9 cellular contexts compared by ENCODE assay signal in the genomic region with DNA sequence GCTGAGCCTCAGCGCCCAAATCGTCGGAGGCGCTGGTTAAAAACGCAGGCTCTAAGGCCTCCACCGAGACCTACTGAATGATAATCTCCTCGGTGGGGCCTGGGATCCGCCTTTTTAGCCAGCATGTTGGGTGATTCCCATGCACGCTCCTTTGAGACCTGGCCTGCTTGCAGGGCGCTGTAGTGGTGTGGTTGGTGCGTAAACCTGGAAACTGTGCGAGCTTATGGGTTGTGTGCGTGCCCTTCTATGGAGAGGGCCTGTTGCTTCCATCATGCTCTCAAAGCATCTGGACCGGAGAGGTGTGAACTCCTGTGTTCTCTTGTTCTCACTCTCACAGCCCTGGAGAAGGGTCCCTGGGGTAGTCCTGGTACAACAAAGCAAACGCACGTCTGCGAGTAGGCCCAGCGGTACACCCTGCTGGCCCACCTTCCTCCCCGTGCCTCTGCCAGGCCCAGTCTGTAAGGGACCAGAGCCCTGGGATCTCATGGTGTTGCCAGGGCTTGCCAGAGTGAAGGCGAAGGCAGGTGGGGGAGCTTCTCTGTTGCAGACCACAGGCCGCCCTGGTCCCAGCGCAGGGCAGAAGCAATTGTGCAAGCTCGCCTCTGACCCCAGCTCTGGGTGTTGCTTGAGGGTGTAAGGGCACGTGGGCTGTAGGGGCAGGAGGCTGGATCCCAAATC. TPM values are rescaled to one million over a fixed set of nuclear protein-coding genes. Genes with fewer than 3 reads are reported as not detected.
DNase-seq lines count a peak whose midpoint lies in the region; ATAC-seq, FAIRE-seq and TF ChIP-seq lines count a peak whose summit lies in the region.
"Had no signal": no experiment of that assay in that cellular context is flagged by ENCODE, and none has a peak within 500 bp of the region (broad histone marks: within the 10 kb centered on the region; RNA-seq: fewer than 3 reads in every experiment).

No MANE protein-coding gene starts in this region.

- DNase-seq in activated naive CD4-positive, alpha-beta T cell treated with anti-CD3 and anti-CD28 coated beads for 36 hours: no peak
- no peak for DNase-seq in activated naive CD4-positive, alpha-beta T cell treated with anti-CD3 and anti-CD28 coated beads, Interleukin-2, amount 50 U/mL, for 72 hours (ENCODE audit: low spot score in 2 of 2)
- no peak for DNase-seq in GM12878 (ENCODE audit: low read depth, low spot score)
- no peak for DNase-seq in mesothelial cell of epicardium (ENCODE audit: low spot score in 2 of 2, unreplicated experiment in 2 of 2)
- DNase-seq in type B pancreatic cell (ENCODE audit: extremely low spot score, unreplicated experiment): no peak
- DNase-seq in SIG-M5 treated with dmso at 0.1 percent for 504 hours (lab: John Stamatoyannopoulos, UW; ENCODE audit: unreplicated experiment): no peak
- DNase-seq: DMS 273 treated with DMSO at 0.1 percent for 48 hours had no signal

- TF ChIP-seq RAD21 in GM12878 (IDR thresholded peaks at IDR 0.05; ENCODE audit: insufficient read depth, low read depth, low read length): no peak

- BruUV-seq in GM12878 (replicated peaks; lab: Mats Ljungman, UMichigan): no TSS peak

- peak overlapping the region; percentile 73 for H3K4me3 Mint-ChIP-seq in activated naive CD4-positive, alpha-beta T cell treated with anti-CD3 and anti-CD28 coated beads for 36 hours
- H3K4me3 Mint-ChIP-seq in mesothelial cell of epicardium: peak overlapping the region; percentile 73
- peak overlapping the region; percentile 88 for H3K4me3 Mint-ChIP-seq in type B pancreatic cell

- WGBS in GM12878 (ENCODE audit: insufficient coverage, insufficient replicate concordance, low lambda C conversion rate, missing lambda C conversion rate): 86% methylated on average over 24 of the region's 24 CpGs

- no peak for FAIRE-seq in GM12878 (lab: Jason Lieb, UNC)

- no peak overlapping the region for H3K9ac ChIP-seq in GM12878 (ENCODE audit: control insufficient read depth, insufficient read depth, low read length)

- RAD21 ChIA-PET in GM12878 (lab: Charles Lee; ENCODE audit: unreplicated experiment): no interaction called here

- H3K4me3 ChIP-seq in GM12878: no peak overlapping the region

- no peak for ATAC-seq in activated naive CD4-positive, alpha-beta T cell treated with anti-CD3 and anti-CD28 coated beads, Interleukin-2, amount 50 U/mL, for 72 hours
- ATAC-seq in GM12878: no peak
- no peak for ATAC-seq in GM18861 (IDR thresholded peaks at IDR 0.05; ENCODE audit: unreplicated experiment)
- no peak for ATAC-seq in GM18517 (IDR thresholded peaks at IDR 0.05; ENCODE audit: unreplicated experiment)

- intact Hi-C loops in activated naive CD4-positive, alpha-beta T cell treated with anti-CD3 and anti-CD28 coated beads for 36 hours (cut with micrococcal nuclease): loop anchor here (5.0 kb wide), 1 partner anchor 40 kb away; no protein-coding TSS in a partner anchor
- intact Hi-C loops in GM12878 (cut with micrococcal nuclease; ENCODE audit: unreplicated experiment): no loop called here

- peaks cover 2 to 10% of the 10 kb centered on the region in 2 experiments; a peak in 3 of 4 replicates for H3K27me3 ChIP-seq in GM12878 (replicated peaks in 1 of 2; ENCODE audit: control insufficient read depth in 2 of 2, insufficient read depth in 2 of 2, low read length in 1 of 2)

- TF ChIP-seq EP300 in GM12878 (IDR thresholded peaks at IDR 0.05; ENCODE audit: borderline replicate concordance in 1 of 2, control insufficient read depth in 1 of 2, low read depth in 2 of 2, low read length in 2 of 2): no peak

- POLR2A ChIA-PET in GM12878 (lab: Charles Lee): no interaction called here

- no peaks in the 10 kb centered on the region for H3K9me3 Mint-ChIP-seq in activated naive CD4-positive, alpha-beta T cell treated with anti-CD3 and anti-CD28 coated beads for 36 hours
- no peaks in the 10 kb centered on the region for H3K9me3 Mint-ChIP-seq in activated naive CD4-positive, alpha-beta T cell treated with anti-CD3 and anti-CD28 coated beads, Interleukin-2, amount 50 U/mL, for 72 hours
- no peaks in the 10 kb centered on the region for H3K9me3 Mint-ChIP-seq in mesothelial cell of epicardium
- H3K9me3 Mint-ChIP-seq in type B pancreatic cell: no peaks in the 10 kb centered on the region

- peaks cover 3% of the 10 kb centered on the region for H3K27me3 Mint-ChIP-seq in activated naive CD4-positive, alpha-beta T cell treated with anti-CD3 and anti-CD28 coated beads for 36 hours (ENCODE audit: low read depth)
- peaks cover 60% of the 10 kb centered on the region for H3K27me3 Mint-ChIP-seq in mesothelial cell of epicardium (ENCODE audit: low read depth)
- H3K27me3 Mint-ChIP-seq in type B pancreatic cell: peaks cover 72% of the 10 kb centered on the region

- TF ChIP-seq CTCF in GM12878 (IDR thresholded peaks at IDR 0.05 in 2 of 3, conservative IDR thresholded peaks at IDR 0.05 in 1 of 3; ENCODE audit: control insufficient read depth in 2 of 3, extremely low read depth in 1 of 3, insufficient read depth in 1 of 3, low read depth in 3 of 3, low read length in 3 of 3) (no peak), mesothelial cell of epicardium (IDR thresholded peaks at IDR 0.05; ENCODE audit: unreplicated experiment) (no peak), type B pancreatic cell (conservative IDR thresholded peaks at IDR 0.05) (peak; percentile 27)

- in situ Hi-C loops in GM12878 (cut with MboI): no loop called here

- no peaks in the 10 kb centered on the region for H3K79me2 ChIP-seq in GM12878 (ENCODE audit: control insufficient read depth, insufficient read depth, low read length)

- no peaks in the 10 kb centered on the region for H3K36me3 Mint-ChIP-seq in activated naive CD4-positive, alpha-beta T cell treated with anti-CD3 and anti-CD28 coated beads for 36 hours (ENCODE audit: low read depth)
- no peaks in the 10 kb centered on the region for H3K36me3 Mint-ChIP-seq in activated naive CD4-positive, alpha-beta T cell treated with anti-CD3 and anti-CD28 coated beads, Interleukin-2, amount 50 U/mL, for 72 hours
- H3K36me3 Mint-ChIP-seq in mesothelial cell of epicardium (no peaks in the 10 kb centered on the region), type B pancreatic cell (no peaks in the 10 kb centered on the region)

- CTCF ChIA-PET in activated naive CD4-positive, alpha-beta T cell treated with anti-CD3 and anti-CD28 coated beads for 36 hours (lab: Charles Lee): interaction anchor here (0.5 to 1.0 kb wide), 4 partner anchors 29 to 74 kb away, joined by 3 to 4 read pairs (median 3); no protein-coding TSS in a partner anchor
- CTCF ChIA-PET in GM12878 (lab: Yijun Ruan, JAX): no interaction called here

- SMC1A ChIA-PET in GM12878 (lab: Charles Lee; ENCODE audit: uncharacterized antibody, unreplicated experiment): no interaction called here

- no peaks in the 10 kb centered on the region for H3K4me1 ChIP-seq in GM12878 (ENCODE audit: control insufficient read depth, insufficient read depth, low read length)

- peak overlapping the region; percentile 79; the same call in 1 of the 2 replicates for H3K4me2 ChIP-seq in GM12878 (ENCODE audit: control insufficient read depth, insufficient read depth)

- no peaks in the 10 kb centered on the region for H3K36me3 ChIP-seq in GM12878 (ENCODE audit: control insufficient read depth in 2 of 2, insufficient read depth in 2 of 2, low read length in 1 of 2)

- H3K27ac Mint-ChIP-seq in activated naive CD4-positive, alpha-beta T cell treated with anti-CD3 and anti-CD28 coated beads for 36 hours: no peak overlapping the region
- no peak overlapping the region for H3K27ac Mint-ChIP-seq in activated naive CD4-positive, alpha-beta T cell treated with anti-CD3 and anti-CD28 coated beads, Interleukin-2, amount 50 U/mL, for 72 hours
- H3K27ac Mint-ChIP-seq in mesothelial cell of epicardium: no peak overlapping the region
- H3K27ac Mint-ChIP-seq in type B pancreatic cell: no peak overlapping the region

- no peak for TF ChIP-seq POLR2A in GM12878 (IDR thresholded peaks at IDR 0.05; ENCODE audit: low read depth, low read length)

- H3K27ac ChIP-seq in GM12878 (ENCODE audit: control insufficient read depth, insufficient read depth): no peak overlapping the region

- no peaks in the 10 kb centered on the region for H4K20me1 ChIP-seq in GM12878 (ENCODE audit: control insufficient read depth, insufficient read depth)

- peak overlapping the region; percentile 41; the same call in 1 of the 2 replicates for H2AFZ ChIP-seq in GM12878 (ENCODE audit: control insufficient read depth, low read depth, low read length)

- H3K9me3 ChIP-seq in GM12878 (replicated peaks; ENCODE audit: control insufficient read depth, insufficient read depth, low read length): no peaks in the 10 kb centered on the region

- H3K4me1 Mint-ChIP-seq in activated naive CD4-positive, alpha-beta T cell treated with anti-CD3 and anti-CD28 coated beads for 36 hours (ENCODE audit: low read depth): peaks cover 11% of the 10 kb centered on the region
- H3K4me1 Mint-ChIP-seq in mesothelial cell of epicardium (peaks cover 21% of the 10 kb centered on the region), type B pancreatic cell (ENCODE audit: unreplicated experiment) (peaks cover 9% of the 10 kb centered on the region)

TF ChIP-seq in GM12878, 131 proteins besides CTCF, POLR2A, EP300 and RAD21 (continues in another document):
- TF ChIP-seq SMC3 (IDR thresholded peaks at IDR 0.05; ENCODE audit: borderline replicate concordance, low read length): no peak

RNA-seq across cellular contexts. Expression of gene LRRC75A, which starts 0.8 kb away (rescaled TPM):
- under 1 TPM; 0.69 to 0.79 TPM for total RNA-seq in activated naive CD4-positive, alpha-beta T cell treated with anti-CD3 and anti-CD28 coated beads for 36 hours
- 1 to 10 TPM in 1 of 2 donors, under 1 TPM in 1; 0.41 to 1.4 TPM for total RNA-seq in activated naive CD4-positive, alpha-beta T cell treated with anti-CD3 and anti-CD28 coated beads, Interleukin-2, amount 50 U/mL, for 72 hours
- 0.15 TPM in 1 of 2 replicates, not detected in the other for total RNA-seq in GM12878 (2013; cell fraction: nucleolus; rRNA removed)
- total RNA-seq in GM12878 (2014; rRNA removed) (0.06 and 0.11 TPM in 2 replicates), GM12878 (2014; rRNA removed; fragmentation: Illumina TruSeq; extraction: Trizol) (not detected in 2 replicates), GM12878 (2021) (0.05 and 0.16 TPM in 2 replicates), mesothelial cell of epicardium (4.0 to 4.5 TPM (median 4.3 TPM) in 3 replicates), type B pancreatic cell (ENCODE audit: low replicate concordance) (2.9 and 4.5 TPM in 2 replicates)
- polyA plus RNA-seq in GM12878 (2011; ENCODE audit: low read depth): 1.4 TPM
- polyA plus RNA-seq in GM12878 (2011; rRNA removed) (0.07 TPM in 1 of 2 replicates, not detected in the other), GM12878 (2014; fragmentation: Illumina TruSeq; extraction: Trizol) (0.01 and 0.13 TPM in 2 replicates), GM12878 (2014; fragmentation: Nextera tagmentation; extraction: Ambion mirVana) (under 1 TPM; 0.11 to 0.27 TPM), GM12878 (2014; rRNA removed) (0.08 TPM in 1 of 2 replicates, not detected in the other), GM12878 (2016; fragmentation: Nextera tagmentation; extraction: Ambion mirVana) (1 to 10 TPM; 1.0 to 1.3 TPM)
- polyA plus RNA-seq in GM12878 (2011; cell fraction: cytosol; rRNA removed): 0.04 and 0.18 TPM in 2 replicates
- polyA plus RNA-seq in GM12878 (2011; cell fraction: nucleus; rRNA removed): 0.12 and 0.15 TPM in 2 replicates
- 0.44 and 0.54 TPM in 2 replicates for polyA plus RNA-seq in GM12878 (2012)
- polyA minus RNA-seq in GM12878 (2011; rRNA and poly(A)+ RNA removed): 0.31 TPM in 1 of 2 replicates, not detected in the other
- not detected in 2 replicates for polyA minus RNA-seq in GM12878 (2011; cell fraction: cytosol; rRNA and poly(A)+ RNA removed)
- polyA minus RNA-seq in GM12878 (2011; cell fraction: nucleus; rRNA and poly(A)+ RNA removed): 0.12 and 0.19 TPM in 2 replicates
